ENCODE assay signal across 20 cellular contexts in the genomic region with DNA sequence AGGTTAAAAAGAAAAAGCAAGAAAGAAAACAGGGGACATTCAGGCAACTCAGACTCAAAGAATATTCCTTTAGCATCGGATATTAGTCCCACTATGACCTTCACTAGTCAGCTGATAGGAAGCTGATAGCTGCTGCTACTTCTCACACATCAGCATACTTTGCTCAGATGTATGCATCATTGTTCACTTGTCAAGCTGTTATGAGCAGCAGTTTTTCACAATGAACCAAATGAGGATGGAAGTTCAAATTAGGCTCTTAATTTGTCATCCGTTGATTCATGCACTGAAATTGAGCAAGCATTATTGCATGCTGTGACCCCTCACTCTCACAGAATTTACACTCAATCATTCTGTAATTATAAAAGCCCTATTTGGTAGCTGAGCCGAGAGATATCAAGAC.
DNase-seq lines count a peak whose midpoint lies in the region; ATAC-seq, FAIRE-seq and TF ChIP-seq lines count a peak whose summit lies in the region.
"Had no signal": no experiment of that assay in that cellular context is flagged by ENCODE, and none has a peak within 500 bp of the region (broad histone marks: within the 10 kb centered on the region; RNA-seq: fewer than 3 reads in every experiment).

No MANE protein-coding gene starts in this region.

- POLR2A ChIA-PET in HepG2 (lab: Yijun Ruan, JAX), result no interaction called here

- no peaks in the 10 kb centered on the region for H3K9me3 ChIP-seq in astrocyte (ENCODE audit: insufficient read depth, low read depth, low read length)
- H3K9me3 ChIP-seq in HepG2 (ENCODE audit: low read length), result no peaks in the 10 kb centered on the region
- H3K9me3 ChIP-seq in right atrium auricular region, result no peaks in the 10 kb centered on the region
- H3K9me3 ChIP-seq in SJCRH30 (replicated peaks), result no peaks in the 10 kb centered on the region
- H3K9me3 ChIP-seq: heart left ventricle, upper lobe of left lung had no signal

- no peak overlapping the region for H3K27ac Mint-ChIP-seq in astrocyte (ENCODE audit: unreplicated experiment)
- H3K27ac Mint-ChIP-seq in stimulated activated naive CD8-positive, alpha-beta T cell treated with anti-CD3 and anti-CD28 coated beads, Interleukin-15, amount 100 ng/mL, for 72 hours, result no peak overlapping the region
- H3K27ac Mint-ChIP-seq: activated T-cell treated with anti-CD3 and anti-CD28 coated beads, Interleukin-2, amount 50 U/mL, for 24 hours; dendritic cell treated with granulocyte-macrophage colony-stimulating factor and Interleukin-4, amounts not matched to agents 40 ng/mL and 50 ng/mL, for 4 days had no signal

- peak overlapping the region; percentile 94 for H3K27ac ChIP-seq in ACC112 (ENCODE audit: low read depth, low read length)
- no peak overlapping the region for H3K27ac ChIP-seq in astrocyte (ENCODE audit: low read depth, low read length)
- H3K27ac ChIP-seq in HepG2 (ENCODE audit: extremely low read length, insufficient read depth, low read length), result no peak overlapping the region
- H3K27ac ChIP-seq in right atrium auricular region, result no peak overlapping the region
- no peak overlapping the region for H3K27ac ChIP-seq in SJCRH30
- H3K27ac ChIP-seq: cardiac muscle cell, heart left ventricle, upper lobe of left lung had no signal

- H3K4me3 Mint-ChIP-seq in astrocyte (ENCODE audit: unreplicated experiment), result no peak overlapping the region
- no peak overlapping the region for H3K4me3 Mint-ChIP-seq in stimulated activated naive CD8-positive, alpha-beta T cell treated with anti-CD3 and anti-CD28 coated beads, Interleukin-15, amount 100 ng/mL, for 72 hours
- H3K4me3 Mint-ChIP-seq: activated T-cell treated with anti-CD3 and anti-CD28 coated beads, Interleukin-2, amount 50 U/mL, for 24 hours; dendritic cell treated with granulocyte-macrophage colony-stimulating factor and Interleukin-4, amounts not matched to agents 40 ng/mL and 50 ng/mL, for 4 days had no signal

- TF ChIP-seq POLR2A in HepG2 (IDR thresholded peaks at IDR 0.05; ENCODE audit: insufficient read depth in 1 of 2, low read depth in 2 of 2, low read length in 2 of 2), result no peak

- H3K36me3 ChIP-seq in ACC112 (ENCODE audit: insufficient read depth, low read length) (no peaks in the 10 kb centered on the region), astrocyte (ENCODE audit: insufficient read depth, low read length) (no peaks in the 10 kb centered on the region), HepG2 (replicated peaks in 1 of 2; ENCODE audit: control insufficient read depth in 1 of 2, insufficient read depth in 2 of 2, low read length in 2 of 2) (no peaks in the 10 kb centered on the region), right atrium auricular region (no peaks in the 10 kb centered on the region), SJCRH30 (no peaks in the 10 kb centered on the region)
- H3K36me3 ChIP-seq: cardiac muscle cell, heart left ventricle, upper lobe of left lung had no signal

- H3K79me2 ChIP-seq in ACC112 (ENCODE audit: control insufficient read depth, insufficient read depth, low read length, unreplicated experiment), result no peaks in the 10 kb centered on the region
- no peaks in the 10 kb centered on the region for H3K79me2 ChIP-seq in astrocyte (ENCODE audit: insufficient read depth, low read length)
- no peaks in the 10 kb centered on the region for H3K79me2 ChIP-seq in HepG2 (ENCODE audit: insufficient read depth, low read length)

- peaks cover 64% of the 10 kb centered on the region for H3K4me1 ChIP-seq in ACC112 (ENCODE audit: control insufficient read depth, insufficient read depth, low read length, unreplicated experiment)
- H3K4me1 ChIP-seq in astrocyte (ENCODE audit: insufficient read depth, low read length), result peaks cover 49% of the 10 kb centered on the region
- H3K4me1 ChIP-seq in HepG2 (ENCODE audit: insufficient read depth, low read length), result no peaks in the 10 kb centered on the region
- peaks cover 0 to 10% of the 10 kb centered on the region in 2 donors for H3K4me1 ChIP-seq in right atrium auricular region
- H3K4me1 ChIP-seq in SJCRH30, result no peaks in the 10 kb centered on the region; the same call in 1 of the 2 replicates

- in situ Hi-C loops in HepG2 (cut with HindIII; ENCODE audit: extremely low pct_ligation_motif_present, low pct_unique_long_range_greater_than_20kb), result loop anchor here (10.0 kb wide), 1 partner anchor 642 kb away; no protein-coding TSS in a partner anchor

- 23% methylated on average over 3 of the region's 3 CpGs for WGBS in HepG2 (ENCODE audit: low lambda C conversion rate)

- ATAC-seq in HepG2, result no peak
- no peak for ATAC-seq in stimulated activated naive CD8-positive, alpha-beta T cell treated with anti-CD3 and anti-CD28 coated beads, Interleukin-15, amount 100 ng/mL, for 72 hours
- ATAC-seq: heart left ventricle had no signal

- no peaks in the 10 kb centered on the region for H3K27me3 ChIP-seq in ACC112 (ENCODE audit: insufficient read depth, low read length)
- no peaks in the 10 kb centered on the region for H3K27me3 ChIP-seq in astrocyte (ENCODE audit: insufficient read depth, low read length)
- H3K27me3 ChIP-seq in HepG2 (ENCODE audit: control insufficient read depth in 1 of 2, insufficient read depth in 2 of 2, low read length in 2 of 2), result no peaks in the 10 kb centered on the region
- no peaks in the 10 kb centered on the region for H3K27me3 ChIP-seq in right atrium auricular region
- no peaks in the 10 kb centered on the region for H3K27me3 ChIP-seq in SJCRH30
- H3K27me3 ChIP-seq: cardiac muscle cell, heart left ventricle, upper lobe of left lung had no signal

- no peak for TF ChIP-seq RAD21 in HepG2 (CRISPR knock-in tag; IDR thresholded peaks at IDR 0.05)

- no peaks in the 10 kb centered on the region for H3K27me3 Mint-ChIP-seq in astrocyte (ENCODE audit: low read depth, unreplicated experiment)
- no peaks in the 10 kb centered on the region for H3K27me3 Mint-ChIP-seq in stimulated activated naive CD8-positive, alpha-beta T cell treated with anti-CD3 and anti-CD28 coated beads, Interleukin-15, amount 100 ng/mL, for 72 hours
- H3K27me3 Mint-ChIP-seq: activated T-cell treated with anti-CD3 and anti-CD28 coated beads, Interleukin-2, amount 50 U/mL, for 24 hours; dendritic cell treated with granulocyte-macrophage colony-stimulating factor and Interleukin-4, amounts not matched to agents 40 ng/mL and 50 ng/mL, for 4 days had no signal

- H4K20me1 ChIP-seq in astrocyte (ENCODE audit: insufficient read depth, low read length) (no peaks in the 10 kb centered on the region), HepG2 (ENCODE audit: insufficient read depth, low read length) (no peaks in the 10 kb centered on the region)

- H3K4me3 ChIP-seq in ACC112 (ENCODE audit: low read depth, low read length) (0 out of 2 replicates have a peak overlapping the region, but pooled peaks have one; percentile 0), astrocyte (ENCODE audit: insufficient read depth, low read depth, low read length) (no peak overlapping the region), HepG2 (replicated peaks in 1 of 3; ENCODE audit: insufficient read depth in 1 of 3, low read depth in 2 of 3, low read length in 3 of 3) (no peak overlapping the region), right atrium auricular region (no peak overlapping the region), SJCRH30 (no peak overlapping the region)
- H3K4me3 ChIP-seq: cardiac muscle cell, heart left ventricle, skin epidermis, upper lobe of left lung had no signal

- intact Hi-C loops in HepG2 (cut with micrococcal nuclease; ENCODE audit: unreplicated experiment), result loop anchor here (5.0 kb wide), 1 partner anchor 985 kb away; no protein-coding TSS in a partner anchor

- H3K36me3 Mint-ChIP-seq in astrocyte (ENCODE audit: low read depth, unreplicated experiment), result no peaks in the 10 kb centered on the region

- CTCF ChIA-PET in HepG2 (lab: Yijun Ruan, JAX; ENCODE audit: low intra/inter-chr PET ratio, low total read pairs), result no interaction called here

- no peak for TF ChIP-seq EP300 in HepG2 (IDR thresholded peaks at IDR 0.05; ENCODE audit: low read depth in 2 of 2, low read length in 2 of 2)
- no peak for TF ChIP-seq EP300 in HepG2 (CRISPR knock-in tag; IDR thresholded peaks at IDR 0.05; ENCODE audit: borderline replicate concordance)

- no TSS peak for BruUV-seq in HepG2 (replicated peaks; lab: Mats Ljungman, UMichigan)

- DNase-seq in HCEC 1CT (peak; percentile 61), astrocyte (ENCODE audit: low read depth) (no peak), iris pigment epithelial cell (ENCODE audit: low read depth) (peak; percentile 23), HepG2 (ENCODE audit: low spot score) (no peak), right atrium auricular region (ENCODE audit: low spot score) (no peak), SJCRH30 (no peak)
- DNase-seq in stimulated activated naive CD8-positive, alpha-beta T cell treated with anti-CD3 and anti-CD28 coated beads, Interleukin-15, amount 100 ng/mL, for 72 hours, result no peak
- DNase-seq: ACHN; activated T-cell treated with anti-CD3 and anti-CD28 coated beads, Interleukin-2, amount 50 U/mL, for 24 hours; heart left ventricle; mesendoderm; NCI-H1436; NCI-H510A treated with DMSO at 0.1 percent for 48 hours; NK-92 treated with Interleukin-12 subunit alpha and Interleukin-12 subunit beta, amount 100 ng/mL, for 24 hours; upper lobe of left lung had no signal

- TF ChIP-seq CTCF in astrocyte (IDR thresholded peaks at IDR 0.05; ENCODE audit: insufficient read depth, low read depth, low read length), result no peak
- no peak for TF ChIP-seq CTCF in HepG2 (CRISPR knock-in tag; IDR thresholded peaks at IDR 0.05)
- TF ChIP-seq CTCF in right atrium auricular region (IDR thresholded peaks at IDR 0.05), result no peak

- FAIRE-seq in astrocyte (lab: Jason Lieb, UNC) (peak; percentile 74), HepG2 (lab: Jason Lieb, UNC) (no peak)
- FAIRE-seq: GM19239 had no signal

- H2AFZ ChIP-seq in ACC112 (ENCODE audit: low read length, unreplicated experiment) (no peak overlapping the region), astrocyte (ENCODE audit: low read depth, low read length) (no peak overlapping the region), HepG2 (ENCODE audit: low read length) (no peak overlapping the region)

- H3K4me1 Mint-ChIP-seq in astrocyte (ENCODE audit: low read depth, unreplicated experiment), result peaks cover 41% of the 10 kb centered on the region
- no peaks in the 10 kb centered on the region for H3K4me1 Mint-ChIP-seq in stimulated activated naive CD8-positive, alpha-beta T cell treated with anti-CD3 and anti-CD28 coated beads, Interleukin-15, amount 100 ng/mL, for 72 hours

- no peaks in the 10 kb centered on the region for H3K9me3 Mint-ChIP-seq in astrocyte (ENCODE audit: unreplicated experiment)
- no peaks in the 10 kb centered on the region for H3K9me3 Mint-ChIP-seq in stimulated activated naive CD8-positive, alpha-beta T cell treated with anti-CD3 and anti-CD28 coated beads, Interleukin-15, amount 100 ng/mL, for 72 hours
- H3K9me3 Mint-ChIP-seq: activated T-cell treated with anti-CD3 and anti-CD28 coated beads, Interleukin-2, amount 50 U/mL, for 24 hours had no signal

- H3K4me2 ChIP-seq in astrocyte (ENCODE audit: low read length), result peak overlapping the region; percentile 40
- no peak overlapping the region for H3K4me2 ChIP-seq in HepG2 (ENCODE audit: low read depth, low read length)

- H3K9ac ChIP-seq in astrocyte (ENCODE audit: low read length) (no peak overlapping the region), HepG2 (ENCODE audit: insufficient read depth, low read depth, low read length) (no peak overlapping the region)

TF ChIP-seq in HepG2, 621 proteins besides CTCF, POLR2A, EP300 and RAD21 (continues in another document):
- TF ChIP-seq CBX5 (CRISPR knock-in tag; IDR thresholded peaks at IDR 0.05; ENCODE audit: borderline replicate concordance) (no peak), MXI1 (IDR thresholded peaks at IDR 0.05; ENCODE audit: borderline replicate concordance, low read depth, low read length) (no peak)

Comparison
In these comparisons a context has a peak if more than half of its experiments do, and no peak if none do; other contexts are left out.
1. DNase-seq: peak in HCEC 1CT (single experiment) and iris pigment epithelial cell (single experiment); none in astrocyte (single experiment), HepG2 (single experiment), right atrium auricular region (single experiment), stimulated activated naive CD8-positive, alpha-beta T cell treated with anti-CD3 and anti-CD28 coated beads, Interleukin-15, amount 100 ng/mL, for 72 hours (0 of 2) and SJCRH30 (0 of 2).